ENCODE assay signal across 25 cellular contexts in the genomic region with DNA sequence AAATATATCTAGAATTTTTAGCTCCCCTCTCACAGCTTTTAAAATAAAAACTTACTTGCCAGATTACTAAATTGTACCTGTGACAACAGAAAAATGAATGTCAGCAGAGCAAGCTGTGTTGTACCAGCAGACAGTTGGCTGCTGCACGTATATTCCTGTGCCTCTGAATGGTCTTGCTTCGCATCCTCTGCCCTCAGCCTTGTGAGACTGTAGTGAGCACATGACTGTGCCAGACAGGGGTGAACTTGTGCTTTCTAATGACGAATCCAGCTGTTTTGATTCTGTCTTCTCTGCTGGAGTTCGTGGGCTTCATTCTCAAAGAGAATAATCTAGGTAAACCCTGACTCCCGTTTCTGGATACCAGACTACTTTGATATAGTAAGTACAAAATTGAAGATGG. TPM values are rescaled to one million over a fixed set of nuclear protein-coding genes. Genes with fewer than 3 reads are reported as not detected.
DNase-seq lines count a peak whose midpoint lies in the region; ATAC-seq, FAIRE-seq and TF ChIP-seq lines count a peak whose summit lies in the region.
"Had no signal": no experiment of that assay in that cellular context is flagged by ENCODE, and none has a peak within 500 bp of the region (broad histone marks: within the 10 kb centered on the region; RNA-seq: fewer than 3 reads in every experiment).

No MANE protein-coding gene starts in this region.

- CTCF ChIA-PET in A673 (lab: Charles Lee): no interaction called here

- POLR2A ChIA-PET in A673 (lab: Charles Lee; ENCODE audit: low non-redundant PET): no interaction called here

- no peaks in the 10 kb centered on the region for H4K20me1 ChIP-seq in MM.1S (ENCODE audit: insufficient read depth, low read length)

- no peaks in the 10 kb centered on the region for H3K4me1 ChIP-seq in A673 (ENCODE audit: insufficient read depth, low read length, poor library complexity, severe bottlenecking)
- 0 out of 2 replicates have a peak, but pooled peaks cover 5% of the 10 kb centered on the region for H3K4me1 ChIP-seq in MM.1S (ENCODE audit: low read length)
- H3K4me1 ChIP-seq: gastrocnemius medialis, prostate gland, upper lobe of right lung had no signal

- no peak for TF ChIP-seq CTCF in A673 (conservative IDR thresholded peaks at IDR 0.05; ENCODE audit: low read depth, low read length)
- TF ChIP-seq CTCF in MM.1S (IDR thresholded peaks at IDR 0.05; ENCODE audit: low read length): no peak
- TF ChIP-seq CTCF in fibroblast of pulmonary artery (IDR thresholded peaks at IDR 0.05; ENCODE audit: low read length, missing control alignments): no peak
- no peak for TF ChIP-seq CTCF in GM10266 (IDR thresholded peaks at IDR 0.05; ENCODE audit: control insufficient read depth, insufficient read depth, low read depth, missing control alignments)

- BruUV-seq in A673 (replicated peaks; lab: Mats Ljungman, UMichigan): no TSS peak

- H3K27ac ChIP-seq in A673 (ENCODE audit: low read depth, low read length, poor library complexity, severe bottlenecking): no peak overlapping the region
- H3K27ac ChIP-seq in MM.1S (ENCODE audit: low read length): peak overlapping the region; percentile 53; the same call in 1 of the 2 replicates
- H3K27ac ChIP-seq: epithelial cell of prostate, gastrocnemius medialis, prostate gland, upper lobe of right lung had no signal

- H3K27me3 ChIP-seq in A673 (replicated peaks; ENCODE audit: insufficient read depth, low read depth, low read length, poor library complexity) (no peaks in the 10 kb centered on the region), MM.1S (replicated peaks; ENCODE audit: insufficient read depth, low read length) (no peaks in the 10 kb centered on the region)
- H3K27me3 ChIP-seq: gastrocnemius medialis, upper lobe of right lung had no signal

- H3K9me3 ChIP-seq in A673 (ENCODE audit: low read depth, low read length, poor library complexity, severe bottlenecking): no peaks in the 10 kb centered on the region
- H3K9me3 ChIP-seq in MM.1S (replicated peaks; ENCODE audit: insufficient read depth, low read length): no peaks in the 10 kb centered on the region
- H3K9me3 ChIP-seq: gastrocnemius medialis, prostate gland, upper lobe of right lung had no signal

- H3K4me3 ChIP-seq in A673 (ENCODE audit: low read depth, low read length, poor library complexity, severe bottlenecking) (no peak overlapping the region), MM.1S (ENCODE audit: low read length) (peak overlapping the region; percentile 20; the same call in 1 of the 2 replicates), fibroblast of pulmonary artery (replicated peaks; ENCODE audit: low read depth, low read length) (no peak overlapping the region)
- H3K4me3 ChIP-seq: gastrocnemius medialis, prostate gland, upper lobe of right lung had no signal

- no peak for ATAC-seq in GM19324 (IDR thresholded peaks at IDR 0.05; ENCODE audit: low FRiP score, unreplicated experiment)
- ATAC-seq: gastrocnemius medialis, HepG2, upper lobe of right lung had no signal

- peak; percentile 26 for FAIRE-seq in GM18507 (lab: Jason Lieb, UNC)
- FAIRE-seq: HepG2, small intestine had no signal

- intact Hi-C loops in A673 (cut with micrococcal nuclease; ENCODE audit: unreplicated experiment): no loop called here

- DNase-seq in A673 (ENCODE audit: low spot score) (peak; percentile 8), GM18507 (ENCODE audit: extremely low spot score, insufficient read length, low read depth) (no peak), MM.1S (peak; percentile 51), fibroblast of pulmonary artery (ENCODE audit: low read depth) (peak; percentile 54), GM10266 (ENCODE audit: extremely low spot score) (no peak), glomerular visceral epithelial cell (ENCODE audit: extremely low spot score) (no peak), NCI-H2107 treated with DMSO at 0.1 percent for 48 hours (lab: John Stamatoyannopoulos, UW; ENCODE audit: unreplicated experiment) (no peak)
- DNase-seq: ACHN; activated CD4-positive, alpha-beta T cell treated with anti-CD3 and anti-CD28 coated beads, Interleukin-2, amount 50 U/mL, for 1 hour; activated CD8-positive, alpha-beta memory T cell treated with anti-CD3 and anti-CD28 coated beads, Interleukin-2, amount 50 U/mL, for 48 hours; activated gamma-delta T cell; amniotic stem cell; DMS79; gastrocnemius medialis; H7; NCI-H187; NCI-H446; nephron progenitor cell; small intestine; stimulated activated CD4-positive, alpha-beta T cell treated with anti-CD3 and anti-CD28 coated beads, Interleukin-4, amount 100 ng/mL, for 4 hours; upper lobe of right lung had no signal

- H3K9ac ChIP-seq in MM.1S (ENCODE audit: low read length): no peak overlapping the region

- H3K4me2 ChIP-seq in MM.1S (ENCODE audit: low read depth, low read length): peak overlapping the region; percentile 48

- H3K36me3 ChIP-seq in A673 (ENCODE audit: insufficient read depth, low read length, poor library complexity, severe bottlenecking) (no peaks in the 10 kb centered on the region), MM.1S (replicated peaks; ENCODE audit: insufficient read depth, low read length) (no peaks in the 10 kb centered on the region)
- H3K36me3 ChIP-seq: gastrocnemius medialis, prostate gland, upper lobe of right lung had no signal

- H3K9me2 ChIP-seq in MM.1S (replicated peaks; ENCODE audit: insufficient read depth, low read length): no peaks in the 10 kb centered on the region

- H3K79me2 ChIP-seq in MM.1S (ENCODE audit: low read length): no peaks in the 10 kb centered on the region

- 0 out of 2 replicates have a peak, but pooled peaks cover 13% of the 10 kb centered on the region for H3F3A ChIP-seq in MM.1S (ENCODE audit: insufficient read depth, low read length)

- peak overlapping the region; percentile 8 for H2AFZ ChIP-seq in MM.1S (ENCODE audit: low read length)

RNA-seq across cellular contexts. Expression of a gene that starts 58.3 kb away (rescaled TPM):
- 22.0 and 27.6 TPM in 2 replicates for total RNA-seq in A673 (2021)

Comparison
In these comparisons a context has a peak if more than half of its experiments do, and no peak if none do; other contexts are left out.
1. DNase-seq: peak in A673 (single experiment), MM.1S (single experiment) and fibroblast of pulmonary artery (single experiment); none in GM18507 (single experiment), GM10266 (single experiment), glomerular visceral epithelial cell (single experiment) and NCI-H2107 treated with DMSO at 0.1 percent for 48 hours (single experiment).